10 cellular contexts compared by ENCODE assay signal in the genomic region with DNA sequence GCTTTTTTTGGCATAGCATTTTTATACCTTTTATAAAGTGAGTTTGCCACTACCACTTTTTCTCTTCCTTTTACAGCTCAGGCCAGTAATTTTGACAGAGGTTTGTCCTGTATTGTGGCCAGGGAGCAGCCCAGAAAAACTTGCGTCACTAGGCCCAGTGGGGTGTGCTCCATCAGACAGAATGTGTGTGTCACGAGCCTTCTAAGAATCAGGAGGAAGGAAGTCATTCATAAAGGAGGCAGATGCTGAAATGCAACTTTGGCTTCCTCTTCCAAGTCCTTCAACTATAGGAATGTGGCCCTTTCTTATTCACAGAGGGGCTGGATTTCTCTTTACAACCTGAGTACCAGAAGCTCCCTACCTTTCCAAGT. TPM values are rescaled to one million over a fixed set of nuclear protein-coding genes. Genes with fewer than 3 reads are reported as not detected.
A peak's percentile ranks its signal among the peaks of the same experiment; 100 is the strongest.
DNase-seq lines count a peak whose midpoint lies in the region; ATAC-seq, FAIRE-seq and TF ChIP-seq lines count a peak whose summit lies in the region.
"Had no signal": no experiment of that assay in that cellular context is flagged by ENCODE, and none has a peak within 500 bp of the region (broad histone marks: within the 10 kb centered on the region; RNA-seq: fewer than 3 reads in every experiment).

No MANE protein-coding gene starts in this region.

- CTCF ChIA-PET in activated naive CD4-positive, alpha-beta T cell treated with anti-CD3 and anti-CD28 coated beads for 36 hours (lab: Charles Lee): no interaction called here

- in situ Hi-C loops in GM13976 (cut with MboI; ENCODE audit: low sequenced_read_pairs, unreplicated experiment): no loop called here

- H3K27me3 Mint-ChIP-seq in activated naive CD4-positive, alpha-beta T cell treated with anti-CD3 and anti-CD28 coated beads for 36 hours (ENCODE audit: low read depth): no peaks in the 10 kb centered on the region
- no peaks in the 10 kb centered on the region for H3K27me3 Mint-ChIP-seq in type B pancreatic cell

- no peak overlapping the region for H3K4me3 Mint-ChIP-seq in activated naive CD4-positive, alpha-beta T cell treated with anti-CD3 and anti-CD28 coated beads for 36 hours
- H3K4me3 Mint-ChIP-seq in type B pancreatic cell: peak overlapping the region; percentile 12

- no peak for DNase-seq in activated naive CD4-positive, alpha-beta T cell treated with anti-CD3 and anti-CD28 coated beads for 36 hours
- DNase-seq in activated naive CD4-positive, alpha-beta T cell (lab: John Stamatoyannopoulos, UW): no peak
- DNase-seq in activated naive CD4-positive, alpha-beta T cell treated with anti-CD3 and anti-CD28 coated beads, Interleukin-2, amount 50 U/mL, for 72 hours (ENCODE audit: low spot score in 2 of 2): no peak
- DNase-seq in iris pigment epithelial cell (ENCODE audit: low read depth): peak; percentile 49
- no peak for DNase-seq in type B pancreatic cell (ENCODE audit: extremely low spot score, unreplicated experiment)
- no peak for DNase-seq in NCI-H82 (lab: John Stamatoyannopoulos, UW)
- DNase-seq in GM13976 (ENCODE audit: low spot score): no peak
- no peak for DNase-seq in GM12891 (ENCODE audit: insufficient read length, low spot score)
- DNase-seq: foreskin melanocyte had no signal

- intact Hi-C loops in activated naive CD4-positive, alpha-beta T cell treated with anti-CD3 and anti-CD28 coated beads for 36 hours (cut with micrococcal nuclease): no loop called here

- peaks cover 44% of the 10 kb centered on the region for H3K4me1 Mint-ChIP-seq in activated naive CD4-positive, alpha-beta T cell treated with anti-CD3 and anti-CD28 coated beads for 36 hours (ENCODE audit: low read depth)
- peaks cover 9% of the 10 kb centered on the region for H3K4me1 Mint-ChIP-seq in type B pancreatic cell (ENCODE audit: unreplicated experiment)

- H3K9me3 Mint-ChIP-seq in activated naive CD4-positive, alpha-beta T cell treated with anti-CD3 and anti-CD28 coated beads for 36 hours: no peaks in the 10 kb centered on the region
- no peaks in the 10 kb centered on the region for H3K9me3 Mint-ChIP-seq in activated naive CD4-positive, alpha-beta T cell treated with anti-CD3 and anti-CD28 coated beads, Interleukin-2, amount 50 U/mL, for 72 hours
- no peaks in the 10 kb centered on the region for H3K9me3 Mint-ChIP-seq in type B pancreatic cell

- no peak for FAIRE-seq in GM12891 (lab: Jason Lieb, UNC)
- FAIRE-seq: RCC 7860 had no signal

- ATAC-seq in activated naive CD4-positive, alpha-beta T cell treated with anti-CD3 and anti-CD28 coated beads, Interleukin-2, amount 50 U/mL, for 72 hours: peak in 1 of 2 donors; percentile 55

- TF ChIP-seq POLR2A in GM12891 (IDR thresholded peaks at IDR 0.05; ENCODE audit: low read depth, low read length): no peak

- TF ChIP-seq CTCF in type B pancreatic cell (conservative IDR thresholded peaks at IDR 0.05) (no peak), GM13976 (IDR thresholded peaks at IDR 0.05; ENCODE audit: borderline replicate concordance, control extremely low read depth, extremely low read depth, insufficient read depth, missing control alignments) (no peak)

- peak overlapping the region; percentile 76 for H3K27ac Mint-ChIP-seq in activated naive CD4-positive, alpha-beta T cell treated with anti-CD3 and anti-CD28 coated beads for 36 hours
- peak overlapping the region; percentile 86 to 94 for H3K27ac Mint-ChIP-seq in activated naive CD4-positive, alpha-beta T cell treated with anti-CD3 and anti-CD28 coated beads, Interleukin-2, amount 50 U/mL, for 72 hours
- peak overlapping the region; percentile 89 for H3K27ac Mint-ChIP-seq in type B pancreatic cell

- peaks cover 24% of the 10 kb centered on the region for H3K36me3 Mint-ChIP-seq in activated naive CD4-positive, alpha-beta T cell treated with anti-CD3 and anti-CD28 coated beads for 36 hours (ENCODE audit: low read depth)
- peaks cover 20 to 33% of the 10 kb centered on the region in 2 donors for H3K36me3 Mint-ChIP-seq in activated naive CD4-positive, alpha-beta T cell treated with anti-CD3 and anti-CD28 coated beads, Interleukin-2, amount 50 U/mL, for 72 hours
- peaks cover 15% of the 10 kb centered on the region for H3K36me3 Mint-ChIP-seq in type B pancreatic cell

TF ChIP-seq in GM12891, 5 proteins besides CTCF, POLR2A, EP300 and RAD21:
- no peak for TF ChIP-seq POLR2AphosphoS5 (IDR thresholded peaks at IDR 0.05; ENCODE audit: low read depth, low read length)
- TF ChIP-seq POU2F2 (IDR thresholded peaks at IDR 0.05; ENCODE audit: low read depth, low read length): no peak
- no peak for TF ChIP-seq SPI1 (IDR thresholded peaks at IDR 0.05; ENCODE audit: low read depth, low read length)
- no peak for TF ChIP-seq PAX5 (IDR thresholded peaks at IDR 0.05; ENCODE audit: insufficient read depth, low read length, severe bottlenecking)
- no peak for TF ChIP-seq TAF1 (IDR thresholded peaks at IDR 0.05; ENCODE audit: low read depth, low read length)

RNA-seq across cellular contexts. Expression of gene RAB35, which starts 10.1 kb away (rescaled TPM):
- 10 to 100 TPM; 41.3 to 45.7 TPM for total RNA-seq in activated naive CD4-positive, alpha-beta T cell treated with anti-CD3 and anti-CD28 coated beads for 36 hours
- 10 to 100 TPM; 38.7 to 59.6 TPM for total RNA-seq in activated naive CD4-positive, alpha-beta T cell treated with anti-CD3 and anti-CD28 coated beads, Interleukin-2, amount 50 U/mL, for 72 hours
- total RNA-seq in type B pancreatic cell (ENCODE audit: low replicate concordance): 42.3 and 47.1 TPM in 2 replicates
- 41.4 TPM for polyA plus RNA-seq in GM12891 (2012; ENCODE audit: low read depth, missing spikeins)
